40 cellular contexts compared by ENCODE assay signal in the genomic region with DNA sequence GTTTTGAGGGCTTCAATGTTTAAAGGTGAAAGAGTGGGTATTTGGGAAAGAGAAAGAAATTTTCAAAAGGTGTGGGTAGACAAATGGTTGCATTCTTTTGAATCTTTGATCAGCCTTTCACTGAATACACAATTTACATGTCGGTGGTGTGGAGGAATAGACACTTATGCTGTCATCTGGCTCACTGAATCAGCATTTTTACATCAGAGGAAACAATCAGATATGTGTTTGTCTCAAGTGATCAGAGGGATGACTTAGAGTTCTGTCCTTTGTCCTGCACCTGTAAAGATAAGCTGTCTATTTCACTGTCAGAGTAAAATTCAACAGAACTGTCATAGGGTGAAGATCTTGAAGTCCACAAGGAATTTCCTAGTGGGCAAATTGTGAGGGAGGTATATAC.
"Had no signal": no experiment of that assay in that cellular context is flagged by ENCODE, and none has a peak within 500 bp of the region (broad histone marks: within the 10 kb centered on the region; RNA-seq: fewer than 3 reads in every experiment).

No MANE protein-coding gene starts in this region.

- H3K4me3 ChIP-seq: adrenal gland, ascending aorta, body of pancreas, breast epithelium, cardiac muscle cell had no signal

- FAIRE-seq: astrocyte, bronchial epithelial cell had no signal

- DNase-seq: activated effector memory CD4-positive, alpha-beta T cell treated with anti-CD3 and anti-CD28 coated beads, Interleukin-2, amount 50 U/mL, for 16 hours; activated effector memory CD4-positive, alpha-beta T cell treated with Interleukin-2 at 50 U/mL for 16 hours; activated gamma-delta T cell; activated gamma-delta T cell treated with Interleukin-2 at 50 U/mL for 16 hours; activated naive CD4-positive, alpha-beta T cell; activated naive CD4-positive, alpha-beta T cell treated with anti-CD3 and anti-CD28 coated beads for 36 hours; activated naive CD4-positive, alpha-beta T cell treated with anti-CD3 and anti-CD28 coated beads, Interleukin-2, amount 10 ng/mL, durations not matched to agents 7 days and 5 days; activated naive CD4-positive, alpha-beta T cell treated with anti-CD3 and anti-CD28 coated beads, Interleukin-2, amount 50 U/mL, for 16 hours; activated naive CD4-positive, alpha-beta T cell treated with Interleukin-2 at 50 U/mL for 16 hours; activated naive CD8-positive, alpha-beta T cell treated with anti-CD3 and anti-CD28 coated beads for 36 hours; activated naive CD8-positive, alpha-beta T cell treated with anti-CD3 and anti-CD28 coated beads, Interleukin-2, amount 10 ng/mL, durations not matched to agents 7 days and 5 days; activated naive CD8-positive, alpha-beta T cell treated with anti-CD3 and anti-CD28 coated beads, Interleukin-2, amount 50 U/mL, for 24 hours; activated T-cell treated with anti-CD3 and anti-CD28 coated beads, Interleukin-2, amount 50 U/mL, for 1 hour; activated T-cell treated with anti-CD3 and anti-CD28 coated beads, Interleukin-2, amount 50 U/mL, for 24 hours; activated T-cell treated with anti-CD3 and anti-CD28 coated beads, Interleukin-2, amount 50 U/mL, for 4 hours; activated T-cell treated with anti-CD3 and anti-CD28 coated beads, Interleukin-2, amount 50 U/mL, for 48 hours; activated T-cell treated with anti-CD3 and anti-CD28 coated beads, Interleukin-2, amount 50 U/mL, for 72 hours; adrenal gland; amniotic stem cell; amygdala; anterior cingulate cortex; aorta; body of pancreas; brain microvascular endothelial cell; caudate nucleus; central memory CD4-positive, alpha-beta T cell; cerebellar nuclear complex had no signal

- H3K27ac Mint-ChIP-seq: activated naive CD4-positive, alpha-beta T cell treated with anti-CD3 and anti-CD28 coated beads for 36 hours; activated naive CD4-positive, alpha-beta T cell treated with anti-CD3 and anti-CD28 coated beads, Interleukin-2, amount 10 ng/mL, durations not matched to agents 7 days and 5 days; activated naive CD4-positive, alpha-beta T cell treated with anti-CD3 and anti-CD28 coated beads, Interleukin-2, amount 50 U/mL, for 24 hours; activated naive CD4-positive, alpha-beta T cell treated with anti-CD3 and anti-CD28 coated beads, Interleukin-2, amount 50 U/mL, for 72 hours; activated naive CD8-positive, alpha-beta T cell; activated naive CD8-positive, alpha-beta T cell treated with anti-CD3 and anti-CD28 coated beads for 36 hours; activated naive CD8-positive, alpha-beta T cell treated with anti-CD3 and anti-CD28 coated beads, Interleukin-2, amount 10 ng/mL, durations not matched to agents 7 days and 5 days; activated naive CD8-positive, alpha-beta T cell treated with anti-CD3 and anti-CD28 coated beads, Interleukin-2, amount 50 U/mL, for 24 hours; activated T-cell treated with anti-CD3 and anti-CD28 coated beads, Interleukin-2, amount 50 U/mL, for 24 hours; activated T-cell treated with anti-CD3 and anti-CD28 coated beads, Interleukin-2, amount 50 U/mL, for 72 hours; activated T-helper 1 cell treated with anti-CD3 and anti-CD28 coated beads, Interleukin-12 subunit alpha, Interleukin-12 subunit beta, Interleukin-2, Interleukin-4 antibody, amounts not matched to agents 30 ng/mL and 10 ng/mL and 1 ng/mL, durations not matched to agents 14 hours and 24 hours and 36 hours; activated T-helper 17 cell treated with anti-CD3 and anti-CD28 coated beads, Interleukin-2, amount 50 U/mL, for 72 hours; activated T-helper 2 cell treated with anti-CD3 and anti-CD28 coated beads, Interferon-gamma antibody, Interleukin-2, Interleukin-4, amounts not matched to agents 10 μg/mL and 5 μg/mL and 100 μg/mL, durations not matched to agents 14 hours and 24 hours and 36 hours; brain had no signal

- H3K4me3 Mint-ChIP-seq: activated naive CD4-positive, alpha-beta T cell treated with anti-CD3 and anti-CD28 coated beads for 36 hours; activated naive CD4-positive, alpha-beta T cell treated with anti-CD3 and anti-CD28 coated beads, Interleukin-2, amount 10 ng/mL, durations not matched to agents 7 days and 5 days; activated naive CD4-positive, alpha-beta T cell treated with anti-CD3 and anti-CD28 coated beads, Interleukin-2, amount 50 U/mL, for 24 hours; activated naive CD8-positive, alpha-beta T cell; activated naive CD8-positive, alpha-beta T cell treated with anti-CD3 and anti-CD28 coated beads for 36 hours; activated naive CD8-positive, alpha-beta T cell treated with anti-CD3 and anti-CD28 coated beads, Interleukin-2, amount 10 ng/mL, durations not matched to agents 7 days and 5 days; activated naive CD8-positive, alpha-beta T cell treated with anti-CD3 and anti-CD28 coated beads, Interleukin-2, amount 50 U/mL, for 24 hours; activated T-cell treated with anti-CD3 and anti-CD28 coated beads, Interleukin-2, amount 50 U/mL, for 24 hours; activated T-cell treated with anti-CD3 and anti-CD28 coated beads, Interleukin-2, amount 50 U/mL, for 4 hours; activated T-cell treated with anti-CD3 and anti-CD28 coated beads, Interleukin-2, amount 50 U/mL, for 72 hours; activated T-helper 1 cell treated with anti-CD3 and anti-CD28 coated beads, Interleukin-12 subunit alpha, Interleukin-12 subunit beta, Interleukin-2, Interleukin-4 antibody, amounts not matched to agents 30 ng/mL and 10 ng/mL and 1 ng/mL, durations not matched to agents 14 hours and 24 hours and 36 hours; activated T-helper 17 cell treated with anti-CD3 and anti-CD28 coated beads, Interleukin-2, amount 50 U/mL, for 72 hours; brain; central memory CD8-positive, alpha-beta T cell had no signal

- H3K36me3 ChIP-seq: adrenal gland, ascending aorta, brain microvascular endothelial cell, breast epithelium, cardiac muscle cell had no signal

- ATAC-seq: activated naive CD4-positive, alpha-beta T cell treated with anti-CD3 and anti-CD28 coated beads, Interleukin-2, amount 50 U/mL, for 72 hours; activated naive CD8-positive, alpha-beta T cell treated with anti-CD3 and anti-CD28 coated beads, Interleukin-2, amount 50 U/mL, for 24 hours; activated T-cell treated with anti-CD3 and anti-CD28 coated beads, Interleukin-2, amount 50 U/mL, for 4 hours; activated T-cell treated with anti-CD3 and anti-CD28 coated beads, Interleukin-2, amount 50 U/mL, for 72 hours; activated T-helper 17 cell treated with anti-CD3 and anti-CD28 coated beads, Interleukin-2, amount 50 U/mL, for 72 hours; body of pancreas had no signal

- H3K27me3 ChIP-seq: adrenal gland, ascending aorta, body of pancreas, brain microvascular endothelial cell, breast epithelium, cardiac muscle cell had no signal

- H3K9me3 ChIP-seq: adrenal gland, ascending aorta, body of pancreas, breast epithelium had no signal

- H3K9me3 Mint-ChIP-seq: activated naive CD4-positive, alpha-beta T cell treated with anti-CD3 and anti-CD28 coated beads for 36 hours; activated naive CD4-positive, alpha-beta T cell treated with anti-CD3 and anti-CD28 coated beads, Interleukin-2, amount 50 U/mL, for 24 hours; activated naive CD8-positive, alpha-beta T cell treated with anti-CD3 and anti-CD28 coated beads, Interleukin-2, amount 50 U/mL, for 24 hours; activated T-cell treated with anti-CD3 and anti-CD28 coated beads, Interleukin-2, amount 50 U/mL, for 24 hours; activated T-cell treated with anti-CD3 and anti-CD28 coated beads, Interleukin-2, amount 50 U/mL, for 4 hours; activated T-cell treated with anti-CD3 and anti-CD28 coated beads, Interleukin-2, amount 50 U/mL, for 72 hours; activated T-helper 17 cell treated with anti-CD3 and anti-CD28 coated beads, Interleukin-2, amount 50 U/mL, for 72 hours; activated T-helper 2 cell treated with anti-CD3 and anti-CD28 coated beads, Interferon-gamma antibody, Interleukin-2, Interleukin-4, amounts not matched to agents 10 μg/mL and 5 μg/mL and 100 μg/mL, durations not matched to agents 14 hours and 24 hours and 36 hours; central memory CD8-positive, alpha-beta T cell had no signal

- H3K27ac ChIP-seq: adrenal gland, ascending aorta, body of pancreas, brain microvascular endothelial cell, breast epithelium, cardiac muscle cell had no signal

- H3K4me1 ChIP-seq: adrenal gland, ascending aorta, body of pancreas, breast epithelium had no signal

- H3K36me3 Mint-ChIP-seq: activated naive CD4-positive, alpha-beta T cell treated with anti-CD3 and anti-CD28 coated beads, Interleukin-2, amount 10 ng/mL, durations not matched to agents 7 days and 5 days; activated naive CD4-positive, alpha-beta T cell treated with anti-CD3 and anti-CD28 coated beads, Interleukin-2, amount 50 U/mL, for 24 hours; activated naive CD4-positive, alpha-beta T cell treated with anti-CD3 and anti-CD28 coated beads, Interleukin-2, amount 50 U/mL, for 72 hours; activated naive CD8-positive, alpha-beta T cell; activated naive CD8-positive, alpha-beta T cell treated with anti-CD3 and anti-CD28 coated beads, Interleukin-2, amount 10 ng/mL, durations not matched to agents 7 days and 5 days; brain had no signal

- H3K4me1 Mint-ChIP-seq: activated naive CD4-positive, alpha-beta T cell treated with anti-CD3 and anti-CD28 coated beads, Interleukin-2, amount 10 ng/mL, durations not matched to agents 7 days and 5 days; brain; central memory CD8-positive, alpha-beta T cell had no signal

- H3K27me3 Mint-ChIP-seq: activated naive CD4-positive, alpha-beta T cell treated with anti-CD3 and anti-CD28 coated beads, Interleukin-2, amount 10 ng/mL, durations not matched to agents 7 days and 5 days; activated naive CD4-positive, alpha-beta T cell treated with anti-CD3 and anti-CD28 coated beads, Interleukin-2, amount 50 U/mL, for 24 hours; activated naive CD8-positive, alpha-beta T cell treated with anti-CD3 and anti-CD28 coated beads, Interleukin-2, amount 10 ng/mL, durations not matched to agents 7 days and 5 days; activated naive CD8-positive, alpha-beta T cell treated with anti-CD3 and anti-CD28 coated beads, Interleukin-2, amount 50 U/mL, for 24 hours had no signal
